ENCODE assay signal across 28 cellular contexts in genomic region chr17:670286-670685, GRCh38.
"Had no signal": no experiment of that assay in that cellular context is flagged by ENCODE, and none has a peak within 500 bp of the region (broad histone marks: within the 10 kb centered on the region; RNA-seq: fewer than 3 reads in every experiment).

No MANE protein-coding gene starts in this region.

- ATAC-seq: activated CD8-positive, alpha-beta T cell treated with anti-CD3 and anti-CD28 coated beads for 36 hours; activated naive CD8-positive, alpha-beta T cell treated with anti-CD3 and anti-CD28 coated beads, Interleukin-2, amount 50 U/mL, for 24 hours; PC-3 had no signal

- H3K9me3 Mint-ChIP-seq: activated CD4-positive, alpha-beta T cell treated with anti-CD3 and anti-CD28 coated beads, Interleukin-2, amount 10 ng/mL, durations not matched to agents 24 days and 14 days; activated CD8-positive, alpha-beta T cell treated with anti-CD3 and anti-CD28 coated beads for 36 hours; activated naive CD4-positive, alpha-beta T cell treated with anti-CD3 and anti-CD28 coated beads, Interleukin-2, amount 10 ng/mL, durations not matched to agents 7 days and 5 days; activated naive CD8-positive, alpha-beta T cell treated with anti-CD3 and anti-CD28 coated beads, Interleukin-2, amount 50 U/mL, for 24 hours; activated T-cell treated with anti-CD3 and anti-CD28 coated beads, Interleukin-2, amount 50 U/mL, for 24 hours; activated T-helper 2 cell treated with anti-CD3 and anti-CD28 coated beads, Interferon-gamma antibody, Interleukin-2, Interleukin-4, amounts not matched to agents 10 μg/mL and 5 μg/mL and 100 μg/mL, durations not matched to agents 14 hours and 24 hours and 36 hours; T-helper 1 cell treated with Interleukin-12 subunit alpha and Interleukin-12 subunit beta and Interleukin-4 antibody, amounts not matched to agents 30 μg/mL and 1 μg/mL, for 36 hours; T-helper 2 cell treated with Interferon-gamma antibody and Interleukin-4, amounts not matched to agents 5 μg/mL and 100 μg/mL, for 36 hours had no signal

- H3K27ac Mint-ChIP-seq: activated CD4-positive, alpha-beta T cell treated with anti-CD3 and anti-CD28 coated beads, Interleukin-2, amount 10 ng/mL, durations not matched to agents 24 days and 14 days; activated CD8-positive, alpha-beta T cell treated with anti-CD3 and anti-CD28 coated beads for 36 hours; activated naive CD4-positive, alpha-beta T cell treated with anti-CD3 and anti-CD28 coated beads, Interleukin-2, amount 10 ng/mL, durations not matched to agents 7 days and 5 days; activated naive CD8-positive, alpha-beta T cell; activated naive CD8-positive, alpha-beta T cell treated with anti-CD3 and anti-CD28 coated beads, Interleukin-2, amount 50 U/mL, for 24 hours; activated T-cell treated with anti-CD3 and anti-CD28 coated beads, Interleukin-2, amount 50 U/mL, for 24 hours; activated T-helper 2 cell treated with anti-CD3 and anti-CD28 coated beads, Interferon-gamma antibody, Interleukin-2, Interleukin-4, amounts not matched to agents 10 μg/mL and 5 μg/mL and 100 μg/mL, durations not matched to agents 14 hours and 24 hours and 36 hours; T-helper 1 cell treated with Interleukin-12 subunit alpha and Interleukin-12 subunit beta and Interleukin-4 antibody, amounts not matched to agents 30 μg/mL and 1 μg/mL, for 36 hours; T-helper 2 cell treated with Interferon-gamma antibody and Interleukin-4, amounts not matched to agents 5 μg/mL and 100 μg/mL, for 36 hours had no signal

- H3K4me3 Mint-ChIP-seq: activated CD4-positive, alpha-beta T cell treated with anti-CD3 and anti-CD28 coated beads, Interleukin-2, amount 10 ng/mL, durations not matched to agents 24 days and 14 days; activated CD8-positive, alpha-beta T cell treated with anti-CD3 and anti-CD28 coated beads for 36 hours; activated naive CD4-positive, alpha-beta T cell treated with anti-CD3 and anti-CD28 coated beads, Interleukin-2, amount 10 ng/mL, durations not matched to agents 7 days and 5 days; activated naive CD8-positive, alpha-beta T cell; activated naive CD8-positive, alpha-beta T cell treated with anti-CD3 and anti-CD28 coated beads, Interleukin-2, amount 50 U/mL, for 24 hours; activated T-cell treated with anti-CD3 and anti-CD28 coated beads, Interleukin-2, amount 50 U/mL, for 24 hours; T-helper 1 cell treated with Interleukin-12 subunit alpha and Interleukin-12 subunit beta and Interleukin-4 antibody, amounts not matched to agents 30 μg/mL and 1 μg/mL, for 36 hours; T-helper 2 cell treated with Interferon-gamma antibody and Interleukin-4, amounts not matched to agents 5 μg/mL and 100 μg/mL, for 36 hours had no signal

- H3K27me3 Mint-ChIP-seq: activated CD4-positive, alpha-beta T cell treated with anti-CD3 and anti-CD28 coated beads, Interleukin-2, amount 10 ng/mL, durations not matched to agents 24 days and 14 days; activated CD8-positive, alpha-beta T cell treated with anti-CD3 and anti-CD28 coated beads for 36 hours; activated naive CD4-positive, alpha-beta T cell treated with anti-CD3 and anti-CD28 coated beads, Interleukin-2, amount 10 ng/mL, durations not matched to agents 7 days and 5 days; activated naive CD8-positive, alpha-beta T cell; activated naive CD8-positive, alpha-beta T cell treated with anti-CD3 and anti-CD28 coated beads, Interleukin-2, amount 50 U/mL, for 24 hours; activated T-cell treated with anti-CD3 and anti-CD28 coated beads, Interleukin-2, amount 50 U/mL, for 24 hours had no signal

- H3K4me1 Mint-ChIP-seq: activated naive CD4-positive, alpha-beta T cell treated with anti-CD3 and anti-CD28 coated beads, Interleukin-2, amount 10 ng/mL, durations not matched to agents 7 days and 5 days; activated naive CD8-positive, alpha-beta T cell treated with anti-CD3 and anti-CD28 coated beads, Interleukin-2, amount 50 U/mL, for 24 hours had no signal

- DNase-seq: activated CD4-positive, alpha-beta T cell treated with anti-CD3 and anti-CD28 coated beads, Interleukin-2, amount 10 ng/mL, durations not matched to agents 24 days and 14 days; activated CD4-positive, alpha-beta T cell treated with anti-CD3 and anti-CD28 coated beads, Interleukin-2, amount 50 U/mL, for 4 hours; activated CD8-positive, alpha-beta T cell treated with anti-CD3 and anti-CD28 coated beads for 36 hours; activated gamma-delta T cell treated with Interleukin-2 at 50 U/mL for 16 hours; activated naive CD4-positive, alpha-beta T cell treated with anti-CD3 and anti-CD28 coated beads, Interleukin-2, amount 10 ng/mL, durations not matched to agents 7 days and 5 days; activated naive CD8-positive, alpha-beta T cell treated with anti-CD3 and anti-CD28 coated beads, Interleukin-2, amount 50 U/mL, for 24 hours; activated T-cell treated with anti-CD3 and anti-CD28 coated beads, Interleukin-2, amount 50 U/mL, for 24 hours; amniotic stem cell; aorta; MM.1S; NCI-H1105; NCI-H1417 treated with DMSO at 0.1 percent for 48 hours; NCI-H187 treated with DMSO at 0.1 percent for 48 hours; NCI-H2081; NCI-H2171 treated with DMSO at 0.1 percent for 48 hours; NCI-H2227 treated with DMSO at 0.1 percent for 48 hours; NCI-H446 treated with DMSO at 0.1 percent for 48 hours; NCI-H524 treated with DMSO at 0.1 percent for 48 hours; NK-92 treated with Interleukin-12 subunit alpha and Interleukin-12 subunit beta, amount 100 ng/mL, for 24 hours; PC-3; Peyer's patch; RPMI8226; SHP77 treated with DMSO at 0.1 percent for 48 hours; SK-N-SH had no signal
